Comparison of ENCODE assay signal across 10 cellular contexts in the genomic region with DNA sequence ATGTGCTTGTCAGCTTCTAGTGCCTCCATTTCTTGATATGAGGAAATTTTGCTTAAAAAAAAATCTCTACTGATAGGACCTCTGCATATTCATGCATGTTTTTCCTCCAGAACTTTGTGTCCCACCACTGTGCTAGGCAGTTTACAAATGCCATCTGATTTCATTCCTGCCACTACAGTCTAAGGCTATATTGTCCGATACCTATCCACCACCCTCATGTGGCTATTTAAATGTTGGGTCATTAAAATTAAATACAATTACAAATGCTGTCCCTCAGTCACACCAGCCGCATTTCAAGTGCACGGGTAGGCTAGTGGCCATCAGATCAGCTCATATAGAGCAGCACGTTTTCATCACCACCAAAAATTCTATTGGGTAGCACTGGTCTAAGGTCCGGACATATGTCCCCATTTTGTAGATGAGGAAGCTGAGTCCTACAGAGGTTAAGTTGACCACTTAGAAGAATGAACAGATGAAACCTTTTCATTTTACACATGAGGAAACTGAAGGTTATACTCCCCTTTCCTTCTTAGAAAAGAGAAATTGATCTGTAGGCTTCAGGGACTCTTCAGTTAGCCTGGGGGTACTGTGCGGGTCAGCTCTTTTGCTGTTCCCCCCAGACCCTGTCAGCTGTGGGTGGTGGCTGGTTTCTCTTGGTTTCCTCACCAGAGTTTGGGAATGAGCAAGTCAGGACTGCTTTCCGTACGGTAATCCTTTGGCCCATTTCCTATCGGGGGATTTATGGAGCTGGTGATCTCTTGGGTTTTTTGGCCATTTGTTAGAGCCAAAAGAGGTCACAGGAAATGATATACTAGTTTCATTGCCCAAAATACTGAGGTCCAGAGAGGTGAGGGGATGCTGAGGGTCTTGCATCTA. TPM values are rescaled to one million over a fixed set of nuclear protein-coding genes. Genes with fewer than 3 reads are reported as not detected.
A peak's percentile ranks its signal among the peaks of the same experiment; 100 is the strongest.
DNase-seq lines count a peak whose midpoint lies in the region; ATAC-seq and TF ChIP-seq lines count a peak whose summit lies in the region.
"Had no signal": no experiment of that assay in that cellular context is flagged by ENCODE, and none has a peak within 500 bp of the region (broad histone marks: within the 10 kb centered on the region; RNA-seq: fewer than 3 reads in every experiment).

No MANE protein-coding gene starts in this region.

- no peak for ATAC-seq in lower lobe of right lung
- no peak for ATAC-seq in left colon

- H3K27me3 Mint-ChIP-seq in T-helper 2 cell treated with Interferon-gamma antibody and Interleukin-4, amounts not matched to agents 5 μg/mL and 100 μg/mL, for 36 hours (ENCODE audit: low read depth): no peaks in the 10 kb centered on the region

- peak overlapping the region; percentile 78 for H3K4me3 Mint-ChIP-seq in T-helper 2 cell treated with Interferon-gamma antibody and Interleukin-4, amounts not matched to agents 5 μg/mL and 100 μg/mL, for 36 hours
- H3K4me3 Mint-ChIP-seq: GM23338 had no signal

- peaks cover 73% of the 10 kb centered on the region for H3K4me1 ChIP-seq in lower lobe of right lung
- H3K4me1 ChIP-seq in stomach smooth muscle (ENCODE audit: control insufficient read depth, insufficient read depth, low read length): peaks cover 51% of the 10 kb centered on the region

- no peak for DNase-seq in T-helper 2 cell treated with Interferon-gamma antibody and Interleukin-4, amounts not matched to agents 5 μg/mL and 100 μg/mL, for 36 hours (ENCODE audit: low spot score)
- no peak for DNase-seq in T-helper 2 cell
- DNase-seq in lower lobe of right lung: no peak
- DNase-seq in left colon: no peak
- no peak for DNase-seq in NCI-H1694 treated with DMSO at 0.1 percent for 48 hours (lab: John Stamatoyannopoulos, UW)
- no peak for DNase-seq in GM10266 (ENCODE audit: extremely low spot score)
- DNase-seq: NCI-H82 had no signal

- H3K27me3 ChIP-seq in lower lobe of right lung (ENCODE audit: low read depth): no peaks in the 10 kb centered on the region
- H3K27me3 ChIP-seq in stomach smooth muscle (ENCODE audit: control insufficient read depth in 1 of 2, insufficient read depth in 2 of 2, low read length in 2 of 2): no peaks in the 10 kb centered on the region

- H3K9me3 ChIP-seq in lower lobe of right lung (no peaks in the 10 kb centered on the region), stomach smooth muscle (ENCODE audit: control insufficient read depth in 2 of 2, low read length in 2 of 2) (no peaks in the 10 kb centered on the region)

- H3K36me3 ChIP-seq in lower lobe of right lung (no peaks in the 10 kb centered on the region), stomach smooth muscle (ENCODE audit: control insufficient read depth in 2 of 2, insufficient read depth in 2 of 2, low read length in 2 of 2) (no peaks in the 10 kb centered on the region)

- TF ChIP-seq CTCF in lower lobe of right lung (IDR thresholded peaks at IDR 0.05): no peak
- TF ChIP-seq CTCF in GM10266 (IDR thresholded peaks at IDR 0.05; ENCODE audit: control insufficient read depth, insufficient read depth, low read depth, missing control alignments): no peak

- no peaks in the 10 kb centered on the region for H3K9me3 Mint-ChIP-seq in T-helper 2 cell treated with Interferon-gamma antibody and Interleukin-4, amounts not matched to agents 5 μg/mL and 100 μg/mL, for 36 hours
- H3K9me3 Mint-ChIP-seq: GM23338 had no signal

- intact Hi-C loops in lower lobe of right lung (cut with DNase I) (no loop called here), left colon (cut with DNase I, micrococcal nuclease) (no loop called here)

- H3K36me3 Mint-ChIP-seq in T-helper 2 cell treated with Interferon-gamma antibody and Interleukin-4, amounts not matched to agents 5 μg/mL and 100 μg/mL, for 36 hours (ENCODE audit: low read depth): peaks cover 40% of the 10 kb centered on the region

- H3K9ac ChIP-seq in stomach smooth muscle (ENCODE audit: low read length in 2 of 2): peak overlapping the region in 1 of 2 donors; percentile 59

- no peak overlapping the region for H3K4me3 ChIP-seq in lower lobe of right lung
- peak overlapping the region in 1 of 2 donors; percentile 66 for H3K4me3 ChIP-seq in stomach smooth muscle (ENCODE audit: low read length in 2 of 2)
- H3K4me3 ChIP-seq: GM23338 had no signal

- peaks cover 67% of the 10 kb centered on the region for H3K4me1 Mint-ChIP-seq in T-helper 2 cell treated with Interferon-gamma antibody and Interleukin-4, amounts not matched to agents 5 μg/mL and 100 μg/mL, for 36 hours (ENCODE audit: low read depth)

- H3K27ac Mint-ChIP-seq in T-helper 2 cell treated with Interferon-gamma antibody and Interleukin-4, amounts not matched to agents 5 μg/mL and 100 μg/mL, for 36 hours: peak overlapping the region; percentile 93
- H3K27ac Mint-ChIP-seq: GM23338 had no signal

- peak overlapping the region; percentile 37 for H3K27ac ChIP-seq in angular gyrus (ENCODE audit: low read depth, low read length)
- H3K27ac ChIP-seq in lower lobe of right lung: peak overlapping the region; percentile 86
- peak overlapping the region; percentile 75 for H3K27ac ChIP-seq in stomach smooth muscle (ENCODE audit: low read length)

RNA-seq across cellular contexts. Expression of gene SMAD3, which starts 56.6 kb away (rescaled TPM):
- total RNA-seq in lower lobe of right lung: 25.7 TPM
- 10 to 100 TPM; 33.3 to 60.7 TPM for total RNA-seq in left colon
